Comparison of ENCODE assay signal across 28 cellular contexts in the genomic region with DNA sequence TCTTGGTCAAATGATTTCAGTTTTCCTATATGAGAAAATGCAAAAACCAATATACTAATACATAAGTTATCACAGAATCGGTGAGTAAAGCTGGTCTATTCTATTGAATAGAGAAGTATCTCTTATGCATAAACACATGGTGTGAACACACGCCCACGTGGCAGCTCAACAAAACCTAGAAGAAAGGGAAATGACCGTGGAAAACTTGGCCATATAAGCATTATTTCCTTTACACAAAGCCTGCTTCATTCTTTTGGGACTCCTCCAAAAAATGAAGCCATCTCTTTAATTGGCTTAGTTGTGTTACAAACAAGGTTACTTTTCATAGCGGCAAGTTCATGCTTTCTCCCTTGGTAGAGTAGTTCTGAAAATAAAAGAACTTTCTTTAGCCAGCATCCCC.
"Had no signal": no experiment of that assay in that cellular context is flagged by ENCODE, and none has a peak within 500 bp of the region (broad histone marks: within the 10 kb centered on the region; RNA-seq: fewer than 3 reads in every experiment).

No MANE protein-coding gene starts in this region.

- H3K9me3 ChIP-seq: colonic mucosa, esophagus muscularis mucosa, lower lobe of right lung, mucosa of descending colon, neutrophil, pancreas, testis, tibial nerve, upper lobe of left lung, uterus had no signal

- H3K4me3 ChIP-seq: colonic mucosa, esophagus muscularis mucosa, lower lobe of right lung, mucosa of descending colon, pancreas, smooth muscle cell, testis, tibial nerve, upper lobe of left lung, uterus had no signal

- DNase-seq: colonic mucosa; effector CD8-positive, alpha-beta T cell; foreskin keratinocyte; hypothalamus; immature natural killer cell; islet precursor cell; kidney glomerular epithelial cell; left colon; left ventricle myocardium superior; lower lobe of right lung; mucosa of descending colon; naive B cell; pancreas; stimulated activated CD4-positive, alpha-beta T cell treated with anti-CD3 and anti-CD28 coated beads, Interleukin-12 subunit alpha, Interleukin-12 subunit beta, amount 100 ng/mL, for 4 hours; stimulated activated CD4-positive, alpha-beta T cell treated with anti-CD3 and anti-CD28 coated beads, Interleukin-1b, Interleukin-23, amount 100 ng/mL, for 48 hours; stimulated activated CD4-positive, alpha-beta T cell treated with anti-CD3 and anti-CD28 coated beads, Interleukin-4, amount 100 ng/mL, for 1 hour; stimulated activated naive CD8-positive, alpha-beta T cell treated with anti-CD3 and anti-CD28 coated beads, Interleukin-15, Interleukin-2, amounts not matched to agents 100 U/mL and 50 U/mL, for 24 hours; substantia nigra; testis; upper lobe of left lung; uterus had no signal

- H3K27ac ChIP-seq: colonic mucosa, esophagus muscularis mucosa, foreskin keratinocyte, lower lobe of right lung, neutrophil, pancreas, testis, tibial nerve, upper lobe of left lung, uterus had no signal

- ATAC-seq: foreskin keratinocyte; left colon; left ventricle myocardium superior; lower lobe of right lung; mucosa of descending colon; natural killer cell treated with Interleukin-12 subunit alpha and Interleukin-12 subunit beta and Interleukin-15 and Interleukin-18, amount 100 ng/mL, for 72 hours; pancreas; sciatic nerve; stimulated activated effector memory CD8-positive, alpha-beta T cell treated with anti-CD3 and anti-CD28 coated beads, Interleukin-12 subunit alpha, Interleukin-12 subunit beta, amount 100 ng/mL, for 72 hours; stimulated activated naive CD8-positive, alpha-beta T cell treated with anti-CD3 and anti-CD28 coated beads, Interleukin-15, Interleukin-2, amounts not matched to agents 100 U/mL and 50 U/mL, for 24 hours had no signal

- H3K27me3 ChIP-seq: colonic mucosa, esophagus muscularis mucosa, foreskin keratinocyte, neutrophil, pancreas, testis, tibial nerve, upper lobe of left lung, uterus had no signal

- H3K4me1 ChIP-seq: colonic mucosa, esophagus muscularis mucosa, foreskin keratinocyte, lower lobe of right lung, pancreas, testis, tibial nerve, upper lobe of left lung, uterus had no signal

- H3K36me3 ChIP-seq: colonic mucosa, esophagus muscularis mucosa, lower lobe of right lung, neutrophil, pancreas, tibial nerve, upper lobe of left lung, uterus had no signal
